In genomic region chr1:207645632-207646081, GRCh38 we compare ENCODE assay signal across 12 cellular contexts. TPM values are rescaled to one million over a fixed set of nuclear protein-coding genes. Genes with fewer than 3 reads are reported as not detected.
DNase-seq lines count a peak whose midpoint lies in the region; ATAC-seq lines count a peak whose summit lies in the region.
"Had no signal": no experiment of that assay in that cellular context is flagged by ENCODE, and none has a peak within 500 bp of the region (broad histone marks: within the 10 kb centered on the region; RNA-seq: fewer than 3 reads in every experiment).

No MANE protein-coding gene starts in this region.

- peaks cover 53% of the 10 kb centered on the region for H3K27me3 Mint-ChIP-seq in T-helper 2 cell treated with Interferon-gamma antibody and Interleukin-4, amounts not matched to agents 5 μg/mL and 100 μg/mL, for 36 hours (ENCODE audit: low read depth)
- H3K27me3 Mint-ChIP-seq in activated CD8-positive, alpha-beta T cell treated with anti-CD3 and anti-CD28 coated beads, Interleukin-2, amount 10 ng/mL, durations not matched to agents 7 days and 5 days (ENCODE audit: low read depth): peaks cover 35% of the 10 kb centered on the region
- H3K27me3 Mint-ChIP-seq in stimulated activated memory B cell treated with anti-CD40 and anti-IgM and Interleukin-4, amounts not matched to agents 10 μg/mL and 1 μg/mL and 100 μg/mL, for 72 hours: no peaks in the 10 kb centered on the region

- no peaks in the 10 kb centered on the region for H3K9me3 ChIP-seq in iPS-18c (ENCODE audit: control insufficient read depth, insufficient read depth, low read length)

- peaks cover 7% of the 10 kb centered on the region for H3K4me1 Mint-ChIP-seq in T-helper 2 cell treated with Interferon-gamma antibody and Interleukin-4, amounts not matched to agents 5 μg/mL and 100 μg/mL, for 36 hours (ENCODE audit: low read depth)
- peaks cover 10% of the 10 kb centered on the region for H3K4me1 Mint-ChIP-seq in activated CD8-positive, alpha-beta T cell treated with anti-CD3 and anti-CD28 coated beads, Interleukin-2, amount 10 ng/mL, durations not matched to agents 7 days and 5 days (ENCODE audit: low read depth)
- H3K4me1 Mint-ChIP-seq in stimulated activated memory B cell treated with anti-CD40 and anti-IgM and Interleukin-4, amounts not matched to agents 10 μg/mL and 1 μg/mL and 100 μg/mL, for 72 hours: peaks cover 30% of the 10 kb centered on the region

- no peak for ATAC-seq in activated CD8-positive, alpha-beta T cell treated with anti-CD3 and anti-CD28 coated beads, Interleukin-2, amount 10 ng/mL, durations not matched to agents 7 days and 5 days
- no peak for ATAC-seq in stimulated activated memory B cell treated with anti-CD40 and anti-IgM and Interleukin-4, amounts not matched to agents 10 μg/mL and 1 μg/mL and 100 μg/mL, for 72 hours

- no peak for DNase-seq in T-helper 2 cell treated with Interferon-gamma antibody and Interleukin-4, amounts not matched to agents 5 μg/mL and 100 μg/mL, for 36 hours (ENCODE audit: low spot score)
- DNase-seq in T-helper 2 cell (no peak), AML-193 (lab: John Stamatoyannopoulos, UW) (no peak), NCI-H2171 treated with DMSO at 0.1 percent for 48 hours (lab: John Stamatoyannopoulos, UW) (no peak), NCI-H1048 (lab: John Stamatoyannopoulos, UW) (no peak)
- no peak for DNase-seq in activated CD8-positive, alpha-beta T cell treated with anti-CD3 and anti-CD28 coated beads, Interleukin-2, amount 10 ng/mL, durations not matched to agents 7 days and 5 days

- H3K4me3 ChIP-seq in iPS-18c (ENCODE audit: insufficient read depth, low read depth, low read length): peak overlapping the region; percentile 43; the same call in 1 of the 2 replicates

- CTCF ChIA-PET in activated CD8-positive, alpha-beta T cell treated with anti-CD3 and anti-CD28 coated beads, Interleukin-2, amount 10 ng/mL, durations not matched to agents 7 days and 5 days (lab: Charles Lee): no interaction called here

- POLR2A ChIA-PET in activated CD8-positive, alpha-beta T cell treated with anti-CD3 and anti-CD28 coated beads, Interleukin-2, amount 10 ng/mL, durations not matched to agents 7 days and 5 days (lab: Charles Lee): no interaction called here

- H3K4me3 Mint-ChIP-seq in T-helper 2 cell treated with Interferon-gamma antibody and Interleukin-4, amounts not matched to agents 5 μg/mL and 100 μg/mL, for 36 hours: peak overlapping the region; percentile 69
- peak overlapping the region; percentile 72 for H3K4me3 Mint-ChIP-seq in activated CD8-positive, alpha-beta T cell treated with anti-CD3 and anti-CD28 coated beads, Interleukin-2, amount 10 ng/mL, durations not matched to agents 7 days and 5 days
- H3K4me3 Mint-ChIP-seq in stimulated activated memory B cell treated with anti-CD40 and anti-IgM and Interleukin-4, amounts not matched to agents 10 μg/mL and 1 μg/mL and 100 μg/mL, for 72 hours: peak overlapping the region; percentile 82
- H3K4me3 Mint-ChIP-seq: nephron had no signal

- no peak overlapping the region for H3K27ac Mint-ChIP-seq in T-helper 2 cell treated with Interferon-gamma antibody and Interleukin-4, amounts not matched to agents 5 μg/mL and 100 μg/mL, for 36 hours
- H3K27ac Mint-ChIP-seq in activated CD8-positive, alpha-beta T cell treated with anti-CD3 and anti-CD28 coated beads, Interleukin-2, amount 10 ng/mL, durations not matched to agents 7 days and 5 days: no peak overlapping the region
- peak overlapping the region; percentile 67 for H3K27ac Mint-ChIP-seq in stimulated activated memory B cell treated with anti-CD40 and anti-IgM and Interleukin-4, amounts not matched to agents 10 μg/mL and 1 μg/mL and 100 μg/mL, for 72 hours
- H3K27ac Mint-ChIP-seq: nephron had no signal

- H3K36me3 Mint-ChIP-seq in T-helper 2 cell treated with Interferon-gamma antibody and Interleukin-4, amounts not matched to agents 5 μg/mL and 100 μg/mL, for 36 hours (ENCODE audit: low read depth): no peaks in the 10 kb centered on the region
- H3K36me3 Mint-ChIP-seq in activated CD8-positive, alpha-beta T cell treated with anti-CD3 and anti-CD28 coated beads, Interleukin-2, amount 10 ng/mL, durations not matched to agents 7 days and 5 days (ENCODE audit: low read depth): no peaks in the 10 kb centered on the region
- H3K36me3 Mint-ChIP-seq in stimulated activated memory B cell treated with anti-CD40 and anti-IgM and Interleukin-4, amounts not matched to agents 10 μg/mL and 1 μg/mL and 100 μg/mL, for 72 hours: no peaks in the 10 kb centered on the region

- H3K9me3 Mint-ChIP-seq in T-helper 2 cell treated with Interferon-gamma antibody and Interleukin-4, amounts not matched to agents 5 μg/mL and 100 μg/mL, for 36 hours: no peaks in the 10 kb centered on the region
- no peaks in the 10 kb centered on the region for H3K9me3 Mint-ChIP-seq in activated CD8-positive, alpha-beta T cell treated with anti-CD3 and anti-CD28 coated beads, Interleukin-2, amount 10 ng/mL, durations not matched to agents 7 days and 5 days (ENCODE audit: insufficient read depth)
- no peaks in the 10 kb centered on the region for H3K9me3 Mint-ChIP-seq in stimulated activated memory B cell treated with anti-CD40 and anti-IgM and Interleukin-4, amounts not matched to agents 10 μg/mL and 1 μg/mL and 100 μg/mL, for 72 hours
- H3K9me3 Mint-ChIP-seq: nephron had no signal

RNA-seq across cellular contexts. Expression of gene CR1L, which starts 0.7 kb away (rescaled TPM):
- total RNA-seq in activated CD8-positive, alpha-beta T cell treated with anti-CD3 and anti-CD28 coated beads, Interleukin-2, amount 10 ng/mL, durations not matched to agents 7 days and 5 days: not detected
- total RNA-seq: activated CD8-positive, alpha-beta memory T cell treated with anti-CD3 and anti-CD28 coated beads for 36 hours; LHCN-M2; PC-3 had no signal
